ENCODE assay signal across 20 cellular contexts in the genomic region with DNA sequence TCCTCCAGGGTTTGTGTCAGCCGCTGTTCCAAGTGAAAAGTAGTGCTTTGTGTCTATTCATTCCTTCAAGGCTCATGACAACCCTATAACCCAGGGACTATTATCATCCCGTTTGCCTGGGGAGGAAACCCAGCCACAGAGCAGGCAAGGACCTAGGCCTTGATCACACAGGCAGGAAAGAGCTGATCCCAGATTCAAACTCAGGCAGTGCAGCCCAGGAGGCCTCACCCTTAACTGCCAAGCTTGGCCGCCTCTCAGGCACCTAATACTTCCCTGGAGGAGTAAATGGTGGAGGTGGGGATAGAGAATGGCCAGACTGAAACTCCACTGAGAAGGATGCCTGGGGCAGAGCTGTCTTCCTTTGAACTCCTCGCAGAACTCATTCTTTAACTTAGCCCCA.
A peak's percentile ranks its signal among the peaks of the same experiment; 100 is the strongest.
DNase-seq lines count a peak whose midpoint lies in the region; TF ChIP-seq lines count a peak whose summit lies in the region.
"Had no signal": no experiment of that assay in that cellular context is flagged by ENCODE, and none has a peak within 500 bp of the region (broad histone marks: within the 10 kb centered on the region; RNA-seq: fewer than 3 reads in every experiment).

No MANE protein-coding gene starts in this region.

- H3K4me1 ChIP-seq in trophoblast cell (ENCODE audit: control insufficient read depth in 1 of 2, insufficient read depth in 2 of 2, low read length in 2 of 2) (peaks cover 13 to 15% of the 10 kb centered on the region in 2 experiments), colonic mucosa (no peaks in the 10 kb centered on the region), left ventricle myocardium inferior (no peaks in the 10 kb centered on the region), osteoblast (ENCODE audit: insufficient read depth, low read length) (no peaks in the 10 kb centered on the region)

- H4K91ac ChIP-seq in trophoblast cell (ENCODE audit: low read depth, low read length) = no peak overlapping the region

- H2AFZ ChIP-seq in trophoblast cell (ENCODE audit: insufficient read depth, low read length, poor library complexity) (no peak overlapping the region), osteoblast (ENCODE audit: low read length) (no peak overlapping the region)

- no peak overlapping the region for H2BK12ac ChIP-seq in trophoblast cell (ENCODE audit: low read length)

- H3K79me2 ChIP-seq in trophoblast cell (ENCODE audit: control insufficient read depth, insufficient read depth, low read length, poor library complexity) (no peaks in the 10 kb centered on the region), osteoblast (ENCODE audit: insufficient read depth, low read length) (no peaks in the 10 kb centered on the region)

- no peak overlapping the region for H3K4me3 ChIP-seq in trophoblast cell (ENCODE audit: low read depth, low read length)
- no peak overlapping the region for H3K4me3 ChIP-seq in colonic mucosa
- H3K4me3 ChIP-seq in left ventricle myocardium inferior = no peak overlapping the region
- no peak overlapping the region for H3K4me3 ChIP-seq in osteoblast (ENCODE audit: insufficient read depth, low read length)
- H3K4me3 ChIP-seq: K562 had no signal

- H3K9me3 ChIP-seq in trophoblast cell (ENCODE audit: insufficient read depth, low read depth, low read length) = peaks cover 3% of the 10 kb centered on the region
- no peaks in the 10 kb centered on the region for H3K9me3 ChIP-seq in colonic mucosa
- H3K9me3 ChIP-seq in left ventricle myocardium inferior (replicated peaks) = no peaks in the 10 kb centered on the region
- no peaks in the 10 kb centered on the region for H3K9me3 ChIP-seq in osteoblast (ENCODE audit: low read depth, low read length)

- no peak overlapping the region for H3K14ac ChIP-seq in trophoblast cell (ENCODE audit: low read length)

- peak overlapping the region; percentile 41 for H3K27ac ChIP-seq in cingulate gyrus (ENCODE audit: low read depth, low read length)
- H3K27ac ChIP-seq in trophoblast cell (ENCODE audit: low read depth, low read length) = peak overlapping the region; percentile 62
- no peak overlapping the region for H3K27ac ChIP-seq in colonic mucosa
- no peak overlapping the region for H3K27ac ChIP-seq in left ventricle myocardium inferior (replicated peaks)
- no peak overlapping the region for H3K27ac ChIP-seq in osteoblast (ENCODE audit: low read depth, low read length)

- H3K79me1 ChIP-seq in trophoblast cell (ENCODE audit: low read length) = peaks cover 14% of the 10 kb centered on the region

- no peaks in the 10 kb centered on the region for H3K36me3 ChIP-seq in trophoblast cell (ENCODE audit: control insufficient read depth in 1 of 2, insufficient read depth in 2 of 2, low read length in 2 of 2)
- no peaks in the 10 kb centered on the region for H3K36me3 ChIP-seq in colonic mucosa
- no peaks in the 10 kb centered on the region for H3K36me3 ChIP-seq in left ventricle myocardium inferior
- no peaks in the 10 kb centered on the region for H3K36me3 ChIP-seq in osteoblast (ENCODE audit: insufficient read depth, low read length)

- H3K27me3 ChIP-seq in trophoblast cell (ENCODE audit: insufficient read depth, low read length) (no peaks in the 10 kb centered on the region), colonic mucosa (no peaks in the 10 kb centered on the region), left ventricle myocardium inferior (ENCODE audit: low read depth) (no peaks in the 10 kb centered on the region), osteoblast (ENCODE audit: insufficient read depth, low read length) (no peaks in the 10 kb centered on the region)

- no peak overlapping the region for H3K18ac ChIP-seq in trophoblast cell (ENCODE audit: low read length)

- H3K4ac ChIP-seq in trophoblast cell (ENCODE audit: low read depth, low read length) = no peak overlapping the region

- H2BK120ac ChIP-seq in trophoblast cell (ENCODE audit: insufficient read depth, low read length, poor library complexity) = no peak overlapping the region

- peak; percentile 72 for DNase-seq in foreskin melanocyte
- peak; percentile 26 to 42 for DNase-seq in trophoblast cell
- DNase-seq in colonic mucosa = no peak
- DNase-seq in left ventricle myocardium inferior = no peak
- no peak for DNase-seq in COLO668 (lab: John Stamatoyannopoulos, UW; ENCODE audit: unreplicated experiment)
- no peak for DNase-seq in osteoblast (ENCODE audit: insufficient read length, low spot score, missing footprints)
- DNase-seq: Calu3; CD8-positive, alpha-beta memory T cell; DMS153; DND-41; HCEC 1CT; Kasumi-1; NCI-H1092 treated with DMSO at 0.1 percent for 48 hours; NCI-H1436; NCI-H187 treated with DMSO at 0.1 percent for 48 hours; NCI-H524; NCI-H748 treated with DMSO at 0.1 percent for 48 hours; PC-3 had no signal

- intact Hi-C loops in colonic mucosa (cut with DNase I) (no loop called here), left ventricle myocardium inferior (cut with micrococcal nuclease) (no loop called here)

- H2AK5ac ChIP-seq in trophoblast cell (ENCODE audit: low read length) = no peak overlapping the region

- no CpG with 5 or more reads among the region's 4 CpGs for WGBS in trophoblast cell (ENCODE audit: extremely low coverage, insufficient coverage, insufficient read length)

- no peak overlapping the region for H3K23ac ChIP-seq in trophoblast cell (ENCODE audit: low read length)

- no peak overlapping the region for H4K8ac ChIP-seq in trophoblast cell (ENCODE audit: low read depth, low read length)

- peak overlapping the region; percentile 7 for H2BK5ac ChIP-seq in trophoblast cell (ENCODE audit: low read depth, low read length, poor library complexity)

- H4K20me1 ChIP-seq in osteoblast (ENCODE audit: insufficient read depth, low read length) = no peaks in the 10 kb centered on the region

- no peak overlapping the region for H4K12ac ChIP-seq in trophoblast cell (ENCODE audit: low read depth, low read length)

- H3K4me2 ChIP-seq in trophoblast cell (ENCODE audit: low read length) (no peak overlapping the region), osteoblast (ENCODE audit: insufficient read depth, low read length) (no peak overlapping the region)

- H3K9ac ChIP-seq in trophoblast cell (ENCODE audit: low read length) = no peak overlapping the region
- no peak overlapping the region for H3K9ac ChIP-seq in colonic mucosa (ENCODE audit: low read depth in 2 of 2, low read length in 2 of 2)

- TF ChIP-seq CTCF in colonic mucosa (IDR thresholded peaks at IDR 0.05) (no peak), left ventricle myocardium inferior (IDR thresholded peaks at IDR 0.05; ENCODE audit: borderline replicate concordance) (no peak), osteoblast (IDR thresholded peaks at IDR 0.05; ENCODE audit: extremely low read depth, low read depth, low read length) (no peak)

Comparison
In these comparisons a context has a peak if more than half of its experiments do, and no peak if none do; other contexts are left out.
1. H3K27ac ChIP-seq: peak in cingulate gyrus (single experiment) and trophoblast cell (single experiment); none in colonic mucosa (single experiment), left ventricle myocardium inferior (single experiment) and osteoblast (single experiment).
2. DNase-seq: peak in foreskin melanocyte (single experiment) and trophoblast cell (2 of 2); none in colonic mucosa (single experiment), left ventricle myocardium inferior (single experiment), COLO668 (single experiment) and osteoblast (single experiment).